In the genomic region with DNA sequence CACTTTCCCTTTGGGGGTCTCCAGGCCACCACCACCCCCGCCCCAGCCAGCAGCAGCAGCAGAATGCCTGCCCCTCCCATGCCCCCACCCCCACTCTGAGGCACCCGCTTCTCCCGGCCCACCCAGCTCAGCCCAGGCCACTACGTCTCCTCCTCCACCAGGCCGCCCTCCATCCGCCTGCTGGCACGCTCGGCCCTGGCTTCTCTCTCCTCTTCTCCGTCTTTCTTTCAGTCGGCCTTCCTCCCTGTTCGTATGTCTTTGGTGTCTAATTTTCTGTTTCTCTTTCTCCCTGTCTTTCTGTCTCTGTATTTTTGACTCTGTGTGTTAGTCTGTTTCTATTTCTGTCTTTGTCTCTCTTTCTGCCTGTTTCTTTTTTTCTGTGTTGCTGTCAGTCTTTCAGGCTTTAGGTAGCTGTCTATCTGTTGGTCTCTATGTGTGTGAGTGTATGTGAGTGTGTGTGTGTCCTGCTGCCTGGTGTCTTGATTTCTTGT, we compare ENCODE assay signal across 8 cellular contexts. TPM values are rescaled to one million over a fixed set of nuclear protein-coding genes. Genes with fewer than 3 reads are reported as not detected.
DNase-seq lines count a peak whose midpoint lies in the region; ATAC-seq and TF ChIP-seq lines count a peak whose summit lies in the region.

Gene LGI4 (minus strand): TSS at position 459 of the 491 bp plus-strand sequence. CDS start 379 bp downstream, at position 80.

- intact Hi-C loops in breast epithelium (cut with DNase I; ENCODE audit: low total_unique reads) = loop anchor here (5.0 kb wide), 1 partner anchor 67 kb away; no protein-coding TSS in a partner anchor
- intact Hi-C loops in lower lobe of right lung (cut with DNase I) = no loop called here

- no peak for TF ChIP-seq POLR2A in breast epithelium (IDR thresholded peaks at IDR 0.05)

- H3K9ac ChIP-seq in ES-I3 (ENCODE audit: low read depth, low read length) = peak within 1 kb of the TSS; percentile 29; the same call in 1 of the 2 replicates
- peak within 1 kb of the TSS in 2 of 5 donors; percentile 30 to 56 for H3K9ac ChIP-seq in subcutaneous abdominal adipose tissue (ENCODE audit: low read length in 5 of 5)

- no peak for DNase-seq in breast epithelium (ENCODE audit: low spot score in 2 of 2)
- DNase-seq in lower lobe of right lung = no peak
- DNase-seq in NOMO-1 (lab: John Stamatoyannopoulos, UW; ENCODE audit: unreplicated experiment in 2 of 2) = no peak
- no peak for DNase-seq in stimulated activated CD8-positive, alpha-beta memory T cell treated with anti-CD3 and anti-CD28 coated beads, Interleukin-4, amount 100 ng/mL, for 48 hours

- H3K36me3 ChIP-seq in ES-I3 (ENCODE audit: insufficient read depth, low read length) = no peaks in the 10 kb centered on the region; the same call in 1 of the 2 replicates
- no peaks in the 10 kb centered on the region for H3K36me3 ChIP-seq in breast epithelium
- no peaks in the 10 kb centered on the region for H3K36me3 ChIP-seq in lower lobe of right lung
- peaks cover 0 to 2% (median 0%) of the 10 kb centered on the region in 5 donors for H3K36me3 ChIP-seq in subcutaneous abdominal adipose tissue (ENCODE audit: control insufficient read depth in 5 of 5, insufficient read depth in 5 of 5, low read length in 5 of 5)

- H3K4me3 ChIP-seq in breast epithelium = peak within 1 kb of the TSS; percentile 18 to 58 (median 30)
- H3K4me3 ChIP-seq in lower lobe of right lung = peak within 1 kb of the TSS; percentile 19
- peak within 1 kb of the TSS in 3 of 5 donors; percentile 45 to 53 (median 52) for H3K4me3 ChIP-seq in subcutaneous abdominal adipose tissue (ENCODE audit: low read depth in 1 of 5, low read length in 5 of 5)

- no peaks in the 10 kb centered on the region for H3K9me3 ChIP-seq in ES-I3 (ENCODE audit: control insufficient read depth, insufficient read depth, low read length)
- no peaks in the 10 kb centered on the region for H3K9me3 ChIP-seq in breast epithelium
- no peaks in the 10 kb centered on the region for H3K9me3 ChIP-seq in lower lobe of right lung
- H3K9me3 ChIP-seq in subcutaneous abdominal adipose tissue (ENCODE audit: control insufficient read depth in 5 of 5, low read length in 5 of 5) = no peaks in the 10 kb centered on the region

- ATAC-seq in lower lobe of right lung (no peak), HG03108 (IDR thresholded peaks at IDR 0.05; ENCODE audit: unreplicated experiment) (no peak), HG03521 (IDR thresholded peaks at IDR 0.05; ENCODE audit: unreplicated experiment) (no peak)

- H3K4me1 ChIP-seq in ES-I3 (ENCODE audit: insufficient read depth, low read length) = peaks cover 16% of the 10 kb centered on the region
- H3K4me1 ChIP-seq in breast epithelium = no peaks in the 10 kb centered on the region
- peaks cover 15% of the 10 kb centered on the region for H3K4me1 ChIP-seq in lower lobe of right lung
- H3K4me1 ChIP-seq in subcutaneous abdominal adipose tissue (ENCODE audit: control insufficient read depth in 5 of 5, insufficient read depth in 5 of 5, low read length in 5 of 5) = peaks cover 6 to 41% (median 31%) of the 10 kb centered on the region in 5 donors

- peak within 1 kb of the TSS; percentile 52 to 91 for H3K27ac ChIP-seq in breast epithelium
- H3K27ac ChIP-seq in lower lobe of right lung = peak within 1 kb of the TSS; percentile 46
- no peak within 1 kb of the TSS for H3K27ac ChIP-seq in subcutaneous abdominal adipose tissue (ENCODE audit: low read depth, low read length)

- TF ChIP-seq CTCF in breast epithelium (IDR thresholded peaks at IDR 0.05) = no peak
- TF ChIP-seq CTCF in lower lobe of right lung (IDR thresholded peaks at IDR 0.05) = no peak

- H3K27me3 ChIP-seq in breast epithelium (no peaks in the 10 kb centered on the region), lower lobe of right lung (ENCODE audit: low read depth) (no peaks in the 10 kb centered on the region), subcutaneous abdominal adipose tissue (ENCODE audit: control insufficient read depth in 5 of 5, insufficient read depth in 4 of 5, low read length in 5 of 5) (no peaks in the 10 kb centered on the region)

RNA-seq across cellular contexts. Expression of gene LGI4, which starts in this region (rescaled TPM):
- total RNA-seq in breast epithelium (10 to 100 TPM in 1 of 3 donors, 1 to 10 TPM in 2; 4.3 to 37.8 (median 5.3) TPM), lower lobe of right lung (6.3 TPM)
